Comparison of ENCODE assay signal across 10 cellular contexts in genomic region chr3:45143673-45144670, GRCh38. TPM values are rescaled to one million over a fixed set of nuclear protein-coding genes. Genes with fewer than 3 reads are reported as not detected.
A peak's percentile ranks its signal among the peaks of the same experiment; 100 is the strongest.
DNase-seq lines count a peak whose midpoint lies in the region; ATAC-seq and TF ChIP-seq lines count a peak whose summit lies in the region.
"Had no signal": no experiment of that assay in that cellular context is flagged by ENCODE, and none has a peak within 500 bp of the region (broad histone marks: within the 10 kb centered on the region; RNA-seq: fewer than 3 reads in every experiment).

No MANE protein-coding gene starts in this region.

- no peak for TF ChIP-seq CTCF in VCaP (conservative IDR thresholded peaks at IDR 0.05)
- TF ChIP-seq CTCF in tibial artery (IDR thresholded peaks at IDR 0.05), result no peak

- H3K9me3 ChIP-seq in HAP-1, result no peaks in the 10 kb centered on the region
- no peaks in the 10 kb centered on the region for H3K9me3 ChIP-seq in tibial artery

- ATAC-seq in GM21825 (IDR thresholded peaks at IDR 0.05; ENCODE audit: unreplicated experiment) (peak; percentile 57), left lobe of liver (peak; percentile 35), HG03442 (IDR thresholded peaks at IDR 0.05; ENCODE audit: unreplicated experiment) (no peak)
- ATAC-seq: Right ventricle myocardium inferior had no signal

- peaks cover 42% of the 10 kb centered on the region for H3K27me3 ChIP-seq in HAP-1 (ENCODE audit: low read depth)
- peaks cover 0 to 30% of the 10 kb centered on the region in 2 donors for H3K27me3 ChIP-seq in tibial artery

- H3K4me3 ChIP-seq in HAP-1, result no peak overlapping the region
- H3K4me3 ChIP-seq in tibial artery, result no peak overlapping the region

- peak; percentile 1 for DNase-seq in COLO668 (lab: John Stamatoyannopoulos, UW; ENCODE audit: unreplicated experiment)
- no peak for DNase-seq in left lobe of liver (ENCODE audit: low spot score)
- no peak for DNase-seq in HAP-1 (ENCODE audit: low spot score in 2 of 2)
- DNase-seq in GDM1 (lab: John Stamatoyannopoulos, UW), result no peak
- DNase-seq in tibial artery, result no peak

- H3K4me1 ChIP-seq in HAP-1 (no peaks in the 10 kb centered on the region), tibial artery (peaks cover 0 to 21% (median 10%) of the 10 kb centered on the region in 4 donors)

- intact Hi-C loops in tibial artery (cut with DNase I; ENCODE audit: low total_unique reads), result no loop called here

- in situ Hi-C loops in HAP-1 (cut with MboI; ENCODE audit: low sequenced_read_pairs), result no loop called here

- H3K36me3 ChIP-seq in HAP-1 (replicated peaks) (no peaks in the 10 kb centered on the region), tibial artery (no peaks in the 10 kb centered on the region)

- H3K27ac ChIP-seq in VCaP (peak overlapping the region; percentile 88), tibial artery (no peak overlapping the region)

RNA-seq across cellular contexts. Expression of gene CDCP1, which starts 2.2 kb away (rescaled TPM):
- 0.53 TPM for total RNA-seq in left lobe of liver
- total RNA-seq: neural crest cell had no signal
